ENCODE assay signal across 1 cellular context in the genomic region with DNA sequence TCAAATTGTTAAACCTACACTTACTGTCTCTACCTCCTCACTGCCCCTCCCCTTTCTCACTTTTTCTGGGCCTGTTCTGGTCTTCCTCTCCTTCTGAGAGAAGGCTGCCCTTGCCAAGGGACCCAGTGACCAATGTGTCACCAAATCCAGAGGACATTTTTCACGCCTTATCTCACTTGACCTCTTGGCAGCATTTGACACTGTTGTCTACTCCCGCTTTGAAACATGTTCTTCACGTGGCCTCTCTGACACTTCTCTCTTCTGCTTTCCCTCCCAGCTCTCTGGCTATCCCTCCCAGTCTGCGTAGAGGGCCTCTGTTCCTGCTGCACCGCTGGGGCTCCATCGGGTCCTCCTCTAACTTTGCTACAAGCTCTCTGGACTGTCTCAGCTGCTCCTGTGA.
TF ChIP-seq lines count a peak whose summit lies in the region.

No MANE protein-coding gene starts in this region.

TF ChIP-seq in K562, 482 proteins besides CTCF, POLR2A, EP300 and RAD21 (continued from another document):
- TF ChIP-seq, protein P1, sequence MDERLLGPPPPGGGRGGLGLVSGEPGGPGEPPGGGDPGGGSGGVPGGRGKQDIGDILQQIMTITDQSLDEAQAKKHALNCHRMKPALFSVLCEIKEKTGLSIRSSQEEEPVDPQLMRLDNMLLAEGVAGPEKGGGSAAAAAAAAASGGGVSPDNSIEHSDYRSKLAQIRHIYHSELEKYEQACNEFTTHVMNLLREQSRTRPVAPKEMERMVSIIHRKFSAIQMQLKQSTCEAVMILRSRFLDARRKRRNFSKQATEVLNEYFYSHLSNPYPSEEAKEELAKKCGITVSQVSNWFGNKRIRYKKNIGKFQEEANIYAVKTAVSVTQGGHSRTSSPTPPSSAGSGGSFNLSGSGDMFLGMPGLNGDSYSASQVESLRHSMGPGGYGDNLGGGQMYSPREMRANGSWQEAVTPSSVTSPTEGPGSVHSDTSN (CRISPR knock-in tag; IDR thresholded peaks at IDR 0.05; ENCODE audit: low read depth) = no peak
- TF ChIP-seq, protein P1 (tag; conservative IDR thresholded peaks at IDR 0.05; ENCODE audit: low read depth) = peak; percentile 94
- TF ChIP-seq MAFG (tag; conservative IDR thresholded peaks at IDR 0.05) (no peak), TEAD4 (IDR thresholded peaks at IDR 0.05; ENCODE audit: low read length) (peak; percentile 49; the same call in 1 of the 2 replicates), TEAD4 (CRISPR knock-in tag; IDR thresholded peaks at IDR 0.05; ENCODE audit: borderline replicate concordance) (no peak)
- TF ChIP-seq, protein P2, sequence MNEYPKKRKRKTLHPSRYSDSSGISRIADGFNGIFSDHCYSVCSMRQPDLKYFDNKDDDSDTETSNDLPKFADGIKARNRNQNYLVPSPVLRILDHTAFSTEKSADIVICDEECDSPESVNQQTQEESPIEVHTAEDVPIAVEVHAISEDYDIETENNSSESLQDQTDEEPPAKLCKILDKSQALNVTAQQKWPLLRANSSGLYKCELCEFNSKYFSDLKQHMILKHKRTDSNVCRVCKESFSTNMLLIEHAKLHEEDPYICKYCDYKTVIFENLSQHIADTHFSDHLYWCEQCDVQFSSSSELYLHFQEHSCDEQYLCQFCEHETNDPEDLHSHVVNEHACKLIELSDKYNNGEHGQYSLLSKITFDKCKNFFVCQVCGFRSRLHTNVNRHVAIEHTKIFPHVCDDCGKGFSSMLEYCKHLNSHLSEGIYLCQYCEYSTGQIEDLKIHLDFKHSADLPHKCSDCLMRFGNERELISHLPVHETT (CRISPR knock-in tag; conservative IDR thresholded peaks at IDR 0.05 in 1 of 2, IDR thresholded peaks at IDR 0.05 in 1 of 2) = 0 out of 4 replicates have a peak, but pooled peaks of 1 of the 2 experiments have one; percentile 58
